ENCODE assay signal across 1 cellular context in the genomic region with DNA sequence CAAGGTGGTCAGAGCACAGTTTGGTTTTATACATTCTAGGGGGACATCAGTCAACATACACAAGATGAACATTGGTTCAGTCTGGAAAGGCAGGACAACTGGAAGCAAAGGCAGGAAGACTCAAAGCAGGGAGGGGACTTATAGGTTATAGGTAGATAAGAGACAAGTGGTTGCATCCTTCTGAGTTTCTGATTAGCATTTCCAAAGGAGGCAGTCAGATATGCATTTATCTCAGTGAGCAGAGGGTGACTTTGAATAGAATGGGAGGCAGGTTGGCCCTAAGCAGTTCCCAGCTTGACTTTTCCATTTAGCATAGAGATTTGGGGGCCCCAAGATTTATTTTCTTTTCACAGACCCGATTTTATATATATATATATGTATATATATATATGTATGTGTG.
TF ChIP-seq lines count a peak whose summit lies in the region.
"Not testable (repeated sequence)": the region's sequence is repeated elsewhere in the genome, so short reads cannot be mapped to it uniquely, and the experiment has no call there.

No MANE protein-coding gene starts in this region.

TF ChIP-seq in K562, 482 proteins besides CTCF, POLR2A, EP300 and RAD21:
- TF ChIP-seq KDM1A (IDR thresholded peaks at IDR 0.05) (peak; percentile 21 to 60; a peak in 2 of 4 replicates), KLF16 (IDR thresholded peaks at IDR 0.05) (peak; percentile 32; the same call in 1 of the 2 replicates), MTA2 (IDR thresholded peaks at IDR 0.05; ENCODE audit: low read depth) (peak; percentile 32; the same call in 1 of the 2 replicates), NFIC (IDR thresholded peaks at IDR 0.05) (0 out of 2 replicates have a peak, but pooled peaks have one; percentile 44), NCOR1 (IDR thresholded peaks at IDR 0.05) (peak; percentile 66; the same call in 1 of the 2 replicates), TEAD4 (IDR thresholded peaks at IDR 0.05; ENCODE audit: low read length) (peak; percentile 69), RCOR1 (IDR thresholded peaks at IDR 0.05; ENCODE audit: borderline replicate concordance in 1 of 2, low read depth in 2 of 2, low read length in 2 of 2) (0 out of 4 replicates have a peak, but pooled peaks of 1 of the 2 experiments have one; percentile 12), SMARCA4 (IDR thresholded peaks at IDR 0.05) (0 out of 2 replicates have a peak, but pooled peaks have one; percentile 44), TAL1 (IDR thresholded peaks at IDR 0.05) (peak; percentile 77), CBFA2T3 (IDR thresholded peaks at IDR 0.05) (peak; percentile 92), SOX6 (IDR thresholded peaks at IDR 0.05) (0 out of 2 replicates have a peak, but pooled peaks have one; percentile 15), CBFA2T2 (conservative IDR thresholded peaks at IDR 0.05) (peak; percentile 85), ZEB2 (IDR thresholded peaks at IDR 0.05) (peak; percentile 48; the same call in 1 of the 2 replicates), DPF2 (IDR thresholded peaks at IDR 0.05) (0 out of 2 replicates have a peak, but pooled peaks have one; percentile 30), TCF3 (CRISPR knock-in tag; IDR thresholded peaks at IDR 0.05) (peak; percentile 79), ARID1B (IDR thresholded peaks at IDR 0.05) (peak; percentile 78)
- TF ChIP-seq, protein P1, sequence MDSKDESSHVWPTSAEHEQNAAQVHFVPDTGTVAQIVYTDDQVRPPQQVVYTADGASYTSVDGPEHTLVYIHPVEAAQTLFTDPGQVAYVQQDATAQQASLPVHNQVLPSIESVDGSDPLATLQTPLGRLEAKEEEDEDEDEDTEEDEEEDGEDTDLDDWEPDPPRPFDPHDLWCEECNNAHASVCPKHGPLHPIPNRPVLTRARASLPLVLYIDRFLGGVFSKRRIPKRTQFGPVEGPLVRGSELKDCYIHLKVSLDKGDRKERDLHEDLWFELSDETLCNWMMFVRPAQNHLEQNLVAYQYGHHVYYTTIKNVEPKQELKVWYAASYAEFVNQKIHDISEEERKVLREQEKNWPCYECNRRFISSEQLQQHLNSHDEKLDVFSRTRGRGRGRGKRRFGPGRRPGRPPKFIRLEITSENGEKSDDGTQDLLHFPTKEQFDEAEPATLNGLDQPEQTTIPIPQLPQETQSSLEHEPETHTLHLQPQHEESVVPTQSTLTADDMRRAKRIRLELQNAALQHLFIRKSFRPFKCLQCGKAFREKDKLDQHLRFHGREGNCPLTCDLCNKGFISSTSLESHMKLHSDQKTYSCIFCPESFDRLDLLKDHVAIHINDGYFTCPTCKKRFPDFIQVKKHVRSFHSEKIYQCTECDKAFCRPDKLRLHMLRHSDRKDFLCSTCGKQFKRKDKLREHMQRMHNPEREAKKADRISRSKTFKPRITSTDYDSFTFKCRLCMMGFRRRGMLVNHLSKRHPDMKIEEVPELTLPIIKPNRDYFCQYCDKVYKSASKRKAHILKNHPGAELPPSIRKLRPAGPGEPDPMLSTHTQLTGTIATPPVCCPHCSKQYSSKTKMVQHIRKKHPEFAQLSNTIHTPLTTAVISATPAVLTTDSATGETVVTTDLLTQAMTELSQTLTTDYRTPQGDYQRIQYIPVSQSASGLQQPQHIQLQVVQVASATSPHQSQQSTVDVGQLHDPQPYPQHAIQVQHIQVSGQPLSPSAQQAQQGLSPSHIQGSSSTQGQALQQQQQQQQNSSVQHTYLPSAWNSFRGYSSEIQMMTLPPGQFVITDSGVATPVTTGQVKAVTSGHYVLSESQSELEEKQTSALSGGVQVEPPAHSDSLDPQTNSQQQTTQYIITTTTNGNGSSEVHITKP (IDR thresholded peaks at IDR 0.05; ENCODE audit: partially characterized antibody), result peak; percentile 32
- not testable (repeated sequence) for TF ChIP-seq TEAD4 (CRISPR knock-in tag; IDR thresholded peaks at IDR 0.05; ENCODE audit: borderline replicate concordance)
